In genomic region chr13:110302986-110303385, GRCh38 we compare ENCODE assay signal across 22 cellular contexts. TPM values are rescaled to one million over a fixed set of nuclear protein-coding genes. Genes with fewer than 3 reads are reported as not detected.
DNase-seq lines count a peak whose midpoint lies in the region; ATAC-seq and TF ChIP-seq lines count a peak whose summit lies in the region.
"Had no signal": no experiment of that assay in that cellular context is flagged by ENCODE, and none has a peak within 500 bp of the region (broad histone marks: within the 10 kb centered on the region; RNA-seq: fewer than 3 reads in every experiment).

No MANE protein-coding gene starts in this region.

- no peak for TF ChIP-seq EP300 in upper lobe of left lung (IDR thresholded peaks at IDR 0.05)

- no peak overlapping the region for H3K9ac ChIP-seq in fibroblast of lung (ENCODE audit: insufficient read depth, low read length)

- ATAC-seq in heart right ventricle (no peak), Right ventricle myocardium superior (ENCODE audit: poor library complexity) (no peak), upper lobe of left lung (ENCODE audit: low FRiP score in 2 of 2) (no peak)
- ATAC-seq: GM12878 had no signal

- peaks cover 76% of the 10 kb centered on the region for H3K79me2 ChIP-seq in fibroblast of lung (ENCODE audit: control insufficient read depth, insufficient read depth, low read length)

- no peak overlapping the region for H2AFZ ChIP-seq in fibroblast of lung (ENCODE audit: low read length)

- H3K27ac Mint-ChIP-seq in osteocyte (ENCODE audit: unreplicated experiment) = peak overlapping the region; percentile 94
- H3K27ac Mint-ChIP-seq: T-helper 1 cell treated with Interleukin-12 subunit alpha and Interleukin-12 subunit beta and Interleukin-4 antibody, amounts not matched to agents 30 μg/mL and 1 μg/mL, for 36 hours had no signal

- H3K4me1 ChIP-seq in heart right ventricle (peaks cover 32 to 83% (median 75%) of the 10 kb centered on the region in 9 donors), fibroblast of lung (ENCODE audit: control insufficient read depth, extremely low read depth, insufficient read depth, low read length) (peaks cover 37% of the 10 kb centered on the region), upper lobe of left lung (peaks cover 42 to 71% (median 48%) of the 10 kb centered on the region in 4 donors)

- no peak overlapping the region for H3K4me2 ChIP-seq in fibroblast of lung (ENCODE audit: extremely low read depth, insufficient read depth, low read length)

- TF ChIP-seq POLR2A in upper lobe of left lung (IDR thresholded peaks at IDR 0.05) = no peak

- H4K20me1 ChIP-seq in fibroblast of lung (ENCODE audit: control insufficient read depth, extremely low read depth, insufficient read depth, low read length) = no peaks in the 10 kb centered on the region

- 83 to 87% methylated on average over 2 of the region's 2 CpGs for WGBS in heart right ventricle, 2 donors
- 92 to 100% methylated on average over 2 of the region's 2 CpGs for WGBS in upper lobe of left lung, 2 donors

- H3K36me3 Mint-ChIP-seq in osteocyte (ENCODE audit: unreplicated experiment) = peaks cover 48% of the 10 kb centered on the region

- no peak for TF ChIP-seq CTCF in heart right ventricle (IDR thresholded peaks at IDR 0.05)
- no peak for TF ChIP-seq CTCF in fibroblast of lung (conservative IDR thresholded peaks at IDR 0.05 in 1 of 2, IDR thresholded peaks at IDR 0.05 in 1 of 2; ENCODE audit: low read depth in 1 of 2, low read length in 2 of 2)
- TF ChIP-seq CTCF in osteocyte (IDR thresholded peaks at IDR 0.05) = no peak
- TF ChIP-seq CTCF in upper lobe of left lung (IDR thresholded peaks at IDR 0.05) = no peak

- H3K27me3 ChIP-seq in heart right ventricle = peaks cover 0 to 66% (median 0%) of the 10 kb centered on the region in 7 donors
- H3K27me3 ChIP-seq in fibroblast of lung (ENCODE audit: control insufficient read depth, insufficient read depth, low read length) = no peaks in the 10 kb centered on the region
- H3K27me3 ChIP-seq in upper lobe of left lung = peaks cover 0 to 7% (median 2%) of the 10 kb centered on the region in 4 donors

- H3K36me3 ChIP-seq in heart right ventricle (peaks cover 0 to 32% (median 0%) of the 10 kb centered on the region in 9 donors), fibroblast of lung (ENCODE audit: control insufficient read depth, insufficient read depth, low read length) (no peaks in the 10 kb centered on the region), upper lobe of left lung (peaks cover 0 to 5% (median 0%) of the 10 kb centered on the region in 4 donors)

- peaks cover 67% of the 10 kb centered on the region for H3K4me1 Mint-ChIP-seq in osteocyte (ENCODE audit: unreplicated experiment)

- peak overlapping the region; percentile 92 for H3K4me3 Mint-ChIP-seq in osteocyte (ENCODE audit: unreplicated experiment)
- H3K4me3 Mint-ChIP-seq: T-helper 1 cell treated with Interleukin-12 subunit alpha and Interleukin-12 subunit beta and Interleukin-4 antibody, amounts not matched to agents 30 μg/mL and 1 μg/mL, for 36 hours had no signal

- peak overlapping the region in 9 of 10 donors; percentile 9 to 99 (median 97) for H3K27ac ChIP-seq in heart right ventricle
- peak overlapping the region; percentile 35 for H3K27ac ChIP-seq in fibroblast of lung (ENCODE audit: insufficient read depth, low read length)
- peak overlapping the region in 3 of 4 donors; percentile 7 to 60 (median 59) for H3K27ac ChIP-seq in upper lobe of left lung
- H3K27ac ChIP-seq: VCaP had no signal

- H3K9me3 ChIP-seq in heart right ventricle (no peaks in the 10 kb centered on the region), fibroblast of lung (ENCODE audit: control insufficient read depth, insufficient read depth, low read depth, low read length) (no peaks in the 10 kb centered on the region), upper lobe of left lung (no peaks in the 10 kb centered on the region)

- H3K4me3 ChIP-seq in heart right ventricle (peak overlapping the region in 2 of 10 donors; percentile 81 to 95), fibroblast of lung (replicated peaks in 1 of 4; ENCODE audit: control extremely low read depth in 1 of 4, insufficient read depth in 1 of 4, low read depth in 3 of 4, low read length in 4 of 4) (no peak overlapping the region), upper lobe of left lung (peak overlapping the region in 1 of 4 donors; percentile 14)
- H3K4me3 ChIP-seq: GM12878 had no signal

- H3K9me3 Mint-ChIP-seq in osteocyte (ENCODE audit: unreplicated experiment) = no peaks in the 10 kb centered on the region
- H3K9me3 Mint-ChIP-seq: T-helper 1 cell treated with Interleukin-12 subunit alpha and Interleukin-12 subunit beta and Interleukin-4 antibody, amounts not matched to agents 30 μg/mL and 1 μg/mL, for 36 hours had no signal

- no peaks in the 10 kb centered on the region for H3K27me3 Mint-ChIP-seq in osteocyte (ENCODE audit: unreplicated experiment)

- intact Hi-C loops in heart right ventricle (cut with DNase I) = loop anchor here in 8 of 10 donors (5.0 to 10.0 kb wide), 6 partner anchors 36 to 78 kb away; no protein-coding TSS in a partner anchor
- intact Hi-C loops in Right ventricle myocardium superior (cut with DNase I) = loop anchor here (5.0 kb wide), 1 partner anchor 46 kb away; no protein-coding TSS in a partner anchor

- no peak for DNase-seq in heart right ventricle
- no peak for DNase-seq in Right ventricle myocardium superior
- no peak for DNase-seq in fibroblast of lung (ENCODE audit: low read depth in 2 of 2)
- DNase-seq in osteocyte (ENCODE audit: extremely low spot score, unreplicated experiment) = no peak
- DNase-seq in upper lobe of left lung = no peak
- DNase-seq in inferior parietal cortex (ENCODE audit: extremely low spot score) = no peak
- DNase-seq in occipital lobe (lab: John Stamatoyannopoulos, UW) = no peak
- DNase-seq in midbrain (lab: John Stamatoyannopoulos, UW) = no peak
- DNase-seq: activated CD4-positive, alpha-beta T cell treated with anti-CD3 and anti-CD28 coated beads, Interleukin-2, amount 50 U/mL, for 48 hours; activated naive CD4-positive, alpha-beta T cell treated with Interleukin-2 at 50 U/mL for 16 hours; C1 segment of cervical spinal cord; DMS 273 treated with DMSO at 0.1 percent for 48 hours; GDM1; KBM-7; NCI-H2029 treated with DMSO at 0.1 percent for 48 hours; NCI-H510A treated with DMSO at 0.1 percent for 48 hours; nucleus accumbens; SHP77 treated with DMSO at 0.1 percent for 48 hours; stimulated activated CD4-positive, alpha-beta T cell treated with anti-CD3 and anti-CD28 coated beads, Interleukin-4, amount 100 ng/mL, for 24 hours had no signal

RNA-seq across cellular contexts. Expression of gene COL4A1, which starts 4.0 kb away (rescaled TPM):
- 100 to 1,000 TPM in 7 of 10 donors, 10 to 100 TPM in 3; 96.3 to 342 (median 147) TPM for total RNA-seq in heart right ventricle
- 100 to 1,000 TPM in 1 of 2 donors, 10 to 100 TPM in 1; 83.3 to 234 TPM for polyA plus RNA-seq in heart right ventricle
- total RNA-seq in Right ventricle myocardium superior = 107 TPM
- total RNA-seq in fibroblast of lung = 34.0 and 57.5 TPM in 2 replicates
- polyA plus RNA-seq in fibroblast of lung = 18.4 and 607 TPM in 2 replicates
- 19.5 and 691 TPM in 2 replicates for polyA plus RNA-seq in fibroblast of lung (2012)
- 30.9 and 567 TPM in 2 replicates for polyA minus RNA-seq in fibroblast of lung (ENCODE audit: low replicate concordance)
- 3,181 and 3,589 TPM in 2 replicates for total RNA-seq in osteocyte
- total RNA-seq in upper lobe of left lung = 100 to 1,000 TPM in 4 of 6 donors, 10 to 100 TPM in 2; 81.7 to 309 (median 167) TPM
- total RNA-seq in occipital lobe = 67.8 TPM

RNA-seq across cellular contexts. Expression of gene COL4A2, which starts 4.1 kb away (rescaled TPM):
- total RNA-seq in heart right ventricle (100 to 1,000 TPM in 7 of 10 donors, 10 to 100 TPM in 3; 81.7 to 301 (median 128) TPM), Right ventricle myocardium superior (91.2 TPM), fibroblast of lung (93.1 and 123 TPM in 2 replicates), osteocyte (2,001 and 2,067 TPM in 2 replicates), upper lobe of left lung (100 to 1,000 TPM; 169 to 458 (median 258) TPM), occipital lobe (56.8 TPM)
- polyA plus RNA-seq in heart right ventricle (100 to 1,000 TPM; 111 to 265 TPM), fibroblast of lung (43.8 and 463 TPM in 2 replicates)
- 52.1 and 712 TPM in 2 replicates for polyA plus RNA-seq in fibroblast of lung (2012)
- 56.9 and 841 TPM in 2 replicates for polyA minus RNA-seq in fibroblast of lung (ENCODE audit: low replicate concordance)

Comparison
In these comparisons a context has a peak if more than half of its experiments do, and no peak if none do; other contexts are left out.
1. H3K27ac ChIP-seq: peak in every context shown above with its lines; median percentile 97 in heart right ventricle; 59 in upper lobe of left lung; 35 in fibroblast of lung.